10 cellular contexts compared by ENCODE assay signal in genomic region chr12:97306121-97306520, GRCh38.
DNase-seq lines count a peak whose midpoint lies in the region; ATAC-seq lines count a peak whose summit lies in the region.
"Had no signal": no experiment of that assay in that cellular context is flagged by ENCODE, and none has a peak within 500 bp of the region (broad histone marks: within the 10 kb centered on the region; RNA-seq: fewer than 3 reads in every experiment).

No MANE protein-coding gene starts in this region.

- peak; percentile 2 for DNase-seq in germinal center (ENCODE audit: low spot score)
- no peak for DNase-seq in activated effector memory CD4-positive, alpha-beta T cell treated with anti-CD3 and anti-CD28 coated beads, Interleukin-2, amount 50 U/mL, for 16 hours
- no peak for DNase-seq in mesenteric fat pad (ENCODE audit: low spot score)
- no peak for DNase-seq in H4 (ENCODE audit: low spot score)
- no peak for DNase-seq in superior temporal gyrus (ENCODE audit: extremely low spot score)
- DNase-seq: NCI-H1048; stimulated activated naive CD8-positive, alpha-beta T cell treated with anti-CD3 and anti-CD28 coated beads, Interleukin-15, Interleukin-2, amounts not matched to agents 100 U/mL and 50 U/mL, for 24 hours had no signal

- ATAC-seq in GM18867 (IDR thresholded peaks at IDR 0.05; ENCODE audit: unreplicated experiment), result peak; percentile 100
- peak; percentile 99 for ATAC-seq in GM21576 (IDR thresholded peaks at IDR 0.05; ENCODE audit: unreplicated experiment)
- ATAC-seq in HG03442 (IDR thresholded peaks at IDR 0.05; ENCODE audit: unreplicated experiment), result peak; percentile 97
- ATAC-seq: stimulated activated naive CD8-positive, alpha-beta T cell treated with anti-CD3 and anti-CD28 coated beads, Interleukin-15, Interleukin-2, amounts not matched to agents 100 U/mL and 50 U/mL, for 24 hours had no signal
